ENCODE assay signal across 15 cellular contexts in the genomic region with DNA sequence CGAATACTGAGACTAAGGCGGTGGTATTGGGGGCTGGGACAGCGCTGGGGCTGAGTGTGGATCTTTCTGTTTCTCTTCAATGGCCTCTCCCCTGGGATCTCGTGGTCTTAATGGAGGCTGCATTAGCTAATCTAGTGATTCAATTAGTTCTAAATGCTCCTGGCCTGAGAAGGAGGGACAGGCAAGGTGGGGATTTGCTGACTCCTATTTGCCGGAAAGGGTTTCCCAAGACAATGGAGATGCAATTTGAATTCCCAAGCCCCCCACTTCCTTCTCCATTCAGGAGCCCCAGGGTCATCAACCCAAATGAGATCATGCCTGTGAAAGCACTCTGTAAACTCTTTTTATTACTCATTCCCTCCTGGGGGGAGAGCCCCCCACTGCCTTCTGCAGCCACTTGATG.
"Had no signal": no experiment of that assay in that cellular context is flagged by ENCODE, and none has a peak within 500 bp of the region (broad histone marks: within the 10 kb centered on the region; RNA-seq: fewer than 3 reads in every experiment).

No MANE protein-coding gene starts in this region.

- H3K36me3 ChIP-seq: ovary, thoracic aorta had no signal

- H3K9me3 ChIP-seq: ovary, thoracic aorta had no signal

- ATAC-seq: foreskin keratinocyte, left lobe of liver had no signal

- H3K27ac ChIP-seq: foreskin keratinocyte, ovary, thoracic aorta had no signal

- H3K4me1 Mint-ChIP-seq: neural crest cell had no signal

- H3K4me3 Mint-ChIP-seq: neural crest cell; T-helper 2 cell treated with Interferon-gamma antibody and Interleukin-4, amounts not matched to agents 5 μg/mL and 100 μg/mL, for 36 hours had no signal

- H3K27me3 ChIP-seq: foreskin keratinocyte, ovary had no signal

- DNase-seq: activated CD4-positive, alpha-beta T cell treated with anti-CD3 and anti-CD28 coated beads, Interleukin-2, amount 50 U/mL, for 4 hours; activated CD4-positive, CD25-positive, alpha-beta regulatory T cell treated with anti-CD3 and anti-CD28 coated beads, Interleukin-2, amount 50 U/mL, for 72 hours; activated naive CD4-positive, alpha-beta T cell treated with Interleukin-2 at 50 U/mL for 16 hours; activated T-cell treated with anti-CD3 and anti-CD28 coated beads for 4 hours; aorta; cerebellar nuclear complex; effector CD8-positive, alpha-beta T cell; foreskin keratinocyte; ovary; stimulated activated CD4-positive, alpha-beta T cell treated with anti-CD3 and anti-CD28 coated beads, Interleukin-12 subunit alpha, Interleukin-12 subunit beta, amount 100 ng/mL, for 4 hours; stimulated activated CD4-positive, alpha-beta T cell treated with anti-CD3 and anti-CD28 coated beads, Interleukin-2, amount 100 ng/mL, for 24 hours had no signal

- H3K4me3 ChIP-seq: ovary, thoracic aorta had no signal

- H3K9me3 Mint-ChIP-seq: T-helper 2 cell treated with Interferon-gamma antibody and Interleukin-4, amounts not matched to agents 5 μg/mL and 100 μg/mL, for 36 hours had no signal

- H3K27ac Mint-ChIP-seq: T-helper 2 cell treated with Interferon-gamma antibody and Interleukin-4, amounts not matched to agents 5 μg/mL and 100 μg/mL, for 36 hours had no signal

- H3K4me1 ChIP-seq: foreskin keratinocyte had no signal
